In genomic region chr2:212649646-212650045, GRCh38 we compare ENCODE assay signal across 21 cellular contexts.
"Had no signal": no experiment of that assay in that cellular context is flagged by ENCODE, and none has a peak within 500 bp of the region (broad histone marks: within the 10 kb centered on the region; RNA-seq: fewer than 3 reads in every experiment).

No MANE protein-coding gene starts in this region.

- H3K27ac Mint-ChIP-seq: IgD-negative memory B cell, T-cell had no signal

- H3K4me1 Mint-ChIP-seq: IgD-negative memory B cell, T-cell had no signal

- H3K4me3 Mint-ChIP-seq: IgD-negative memory B cell, T-cell had no signal

- H3K27me3 Mint-ChIP-seq: IgD-negative memory B cell had no signal

- ATAC-seq: K562, Panc1, PC-3, T-cell had no signal

- H3K36me3 Mint-ChIP-seq: IgD-negative memory B cell, T-cell had no signal

- DNase-seq: Kasumi-1; MV-4-11; NCI-H1048; NCI-H1105; NCI-H1417; NCI-H1436 treated with DMSO at 0.1 percent for 48 hours; NCI-H1694; NCI-H187 treated with DMSO at 0.1 percent for 48 hours; NCI-H2029 treated with DMSO at 0.1 percent for 48 hours; NCI-H2171 treated with DMSO at 0.1 percent for 48 hours; NCI-H524; NCI-H526 treated with DMSO at 0.1 percent for 48 hours; NK-92 treated with Interleukin-12 subunit alpha and Interleukin-12 subunit beta, amount 100 ng/mL, for 24 hours; PC-3; SHP77; SK-N-SH; SW 1271; T-cell had no signal
